In the genomic region with DNA sequence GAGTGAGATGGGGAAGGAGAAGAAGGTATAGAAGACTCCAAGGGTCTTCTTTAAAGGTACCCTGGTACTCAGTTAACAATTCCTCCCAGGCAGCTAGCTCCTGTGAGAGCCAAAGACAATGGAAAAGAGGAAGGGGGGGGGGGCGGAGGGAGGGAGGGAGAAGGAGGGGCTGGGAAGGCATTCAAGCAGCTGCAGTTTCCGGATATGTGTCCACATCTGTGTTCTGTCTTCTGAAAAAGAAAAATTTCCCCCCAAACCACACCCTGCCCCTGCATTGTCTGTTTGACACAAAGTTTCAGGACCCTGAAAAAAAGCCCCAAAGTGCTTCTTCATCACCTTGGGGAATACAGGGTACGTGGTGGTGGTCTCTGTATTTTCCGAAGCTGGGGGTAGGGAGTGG, we compare ENCODE assay signal across 25 cellular contexts. TPM values are rescaled to one million over a fixed set of nuclear protein-coding genes. Genes with fewer than 3 reads are reported as not detected.
DNase-seq lines count a peak whose midpoint lies in the region; ATAC-seq and TF ChIP-seq lines count a peak whose summit lies in the region.
"Had no signal": no experiment of that assay in that cellular context is flagged by ENCODE, and none has a peak within 500 bp of the region (broad histone marks: within the 10 kb centered on the region; RNA-seq: fewer than 3 reads in every experiment).

No MANE protein-coding gene starts in this region.

- peaks cover 78% of the 10 kb centered on the region for H3K4me1 ChIP-seq in mesodermal cell (ENCODE audit: control insufficient read depth, insufficient read depth, low read length, poor library complexity, severe bottlenecking)

- WGBS in mesodermal cell (ENCODE audit: insufficient coverage in 2 of 2), 2 experiments, result 75 to 88% methylated on average over 2 of the region's 4 CpGs

- peak; percentile 45 for ATAC-seq in GM19463 (IDR thresholded peaks at IDR 0.05; ENCODE audit: unreplicated experiment)
- ATAC-seq: activated T-helper 17 cell treated with anti-CD3 and anti-CD28 coated beads, Interleukin-2, amount 50 U/mL, for 72 hours had no signal

- DNase-seq in AG08395 (ENCODE audit: low spot score) (peak; percentile 56), cardiac fibroblast (ENCODE audit: low read depth in 2 of 2) (peak; percentile 59 to 76), hypothalamus (lab: John Stamatoyannopoulos, UW) (no peak), ecto neural progenitor cell (ENCODE audit: low spot score) (no peak), foreskin melanocyte (no peak), NCI-H2081 (lab: John Stamatoyannopoulos, UW) (no peak)
- DNase-seq: ACHN; activated CD4-positive, alpha-beta T cell treated with anti-CD3 and anti-CD28 coated beads, Interleukin-2, amount 50 U/mL, for 4 hours; activated CD8-positive, alpha-beta memory T cell treated with anti-CD3 and anti-CD28 coated beads, Interleukin-2, amount 50 U/mL, for 4 hours; activated naive CD8-positive, alpha-beta T cell treated with anti-CD3 and anti-CD28 coated beads, Interleukin-2, amount 10 ng/mL, durations not matched to agents 7 days and 5 days; CD4-positive, CD25-positive, alpha-beta regulatory T cell; MG63; NCI-H1436 treated with DMSO at 0.1 percent for 48 hours; NCI-H526; occipital lobe; retina; stomach; T-helper 9 cell; trophoblast cell had no signal

- TF ChIP-seq CTCF in cardiac fibroblast (IDR thresholded peaks at IDR 0.05; ENCODE audit: low read depth, low read length), result no peak

- H3K9me3 ChIP-seq in mesodermal cell (ENCODE audit: control insufficient read depth, low read length), result no peaks in the 10 kb centered on the region
- H3K9me3 ChIP-seq: MG63, stomach had no signal

- H3K4me3 ChIP-seq in cardiac fibroblast (replicated peaks in 1 of 2; ENCODE audit: low read depth in 2 of 2, low read length in 2 of 2) (peak overlapping the region in 1 of 2 donors; percentile 18), mesodermal cell (ENCODE audit: extremely low read depth, insufficient read depth, low read length, poor library complexity, severe bottlenecking) (no peak overlapping the region)
- H3K4me3 ChIP-seq: lung, MG63, stomach had no signal

- H3K27ac ChIP-seq in mesodermal cell (ENCODE audit: low read depth, low read length, severe bottlenecking), result peak overlapping the region; percentile 29
- H3K27ac ChIP-seq: HL-60 had no signal

- H3K36me3 ChIP-seq in mesodermal cell (ENCODE audit: control insufficient read depth, insufficient read depth, low read length), result peaks cover 100% of the 10 kb centered on the region

RNA-seq across cellular contexts. Expression of gene SPRY4, which starts 11.1 kb away (rescaled TPM):
- 147 TPM for polyA plus RNA-seq in mesodermal cell (2013, experiment 1 of 2)
- 117 TPM for polyA plus RNA-seq in mesodermal cell (2013, experiment 2 of 2)
- polyA plus RNA-seq: CD4-positive, CD25-positive, alpha-beta regulatory T cell; IgD-negative memory B cell had no signal

Comparison
In these comparisons a context has a peak if more than half of its experiments do, and no peak if none do; other contexts are left out.
1. DNase-seq: peak in AG08395 (single experiment) and cardiac fibroblast (2 of 2); none in hypothalamus (0 of 51), ecto neural progenitor cell (single experiment), foreskin melanocyte (single experiment) and NCI-H2081 (0 of 2).